ENCODE assay signal across 8 cellular contexts in genomic region chr22:24133187-24133965, GRCh38. TPM values are rescaled to one million over a fixed set of nuclear protein-coding genes. Genes with fewer than 3 reads are reported as not detected.
DNase-seq lines count a peak whose midpoint lies in the region; ATAC-seq and TF ChIP-seq lines count a peak whose summit lies in the region.

No MANE protein-coding gene starts in this region.

- no peaks in the 10 kb centered on the region for H3K79me2 ChIP-seq in GM23248 (ENCODE audit: insufficient read depth)

- no peak overlapping the region for H3K4me2 ChIP-seq in GM23248 (ENCODE audit: unreplicated experiment)

- TF ChIP-seq POLR2A in spleen (IDR thresholded peaks at IDR 0.05) = no peak

- peaks cover 38% of the 10 kb centered on the region for H3K36me3 Mint-ChIP-seq in activated CD4-positive, alpha-beta T cell treated with anti-CD3 and anti-CD28 coated beads for 36 hours (ENCODE audit: low read depth)
- peaks cover 46% of the 10 kb centered on the region for H3K36me3 Mint-ChIP-seq in activated T-helper 2 cell treated with anti-CD3 and anti-CD28 coated beads, Interferon-gamma antibody, Interleukin-2, Interleukin-4, amounts not matched to agents 10 μg/mL and 5 μg/mL and 100 μg/mL, durations not matched to agents 14 hours and 24 hours and 36 hours (ENCODE audit: low read depth)

- H3K9me3 ChIP-seq in GM23248 (ENCODE audit: low read depth) = no peaks in the 10 kb centered on the region
- no peaks in the 10 kb centered on the region for H3K9me3 ChIP-seq in spleen

- TF ChIP-seq CTCF in fibroblast of villous mesenchyme (IDR thresholded peaks at IDR 0.05; ENCODE audit: insufficient read depth, low read depth, low read length) (peak; percentile 57), spleen (IDR thresholded peaks at IDR 0.05 in 8 of 11, conservative IDR thresholded peaks at IDR 0.05 in 3 of 11) (peak in 9 of 11 experiments; percentile 15 to 51 (median 32))

- peak overlapping the region; percentile 5 for H3K27ac Mint-ChIP-seq in activated CD4-positive, alpha-beta T cell treated with anti-CD3 and anti-CD28 coated beads for 36 hours
- no peak overlapping the region for H3K27ac Mint-ChIP-seq in activated T-helper 2 cell treated with anti-CD3 and anti-CD28 coated beads, Interferon-gamma antibody, Interleukin-2, Interleukin-4, amounts not matched to agents 10 μg/mL and 5 μg/mL and 100 μg/mL, durations not matched to agents 14 hours and 24 hours and 36 hours

- H2AFZ ChIP-seq in GM23248 = no peak overlapping the region

- POLR2A ChIA-PET in activated CD4-positive, alpha-beta T cell treated with anti-CD3 and anti-CD28 coated beads for 36 hours (lab: Charles Lee) = interaction anchor here (1.2 kb wide), 1 partner anchor 27 kb away, joined by 3 read pairs; no protein-coding TSS in a partner anchor

- in situ Hi-C loops in GM23248 (cut with MboI) = no loop called here

- 95 to 97% methylated on average over 11 of the region's 11 CpGs for WGBS in GM23248 (ENCODE audit: low coverage in 1 of 2, low lambda C conversion rate in 2 of 2, missing lambda C conversion rate in 2 of 2), 2 experiments
- WGBS in spleen, 5 donors = 91 to 98% (median 93%) methylated on average over 9 to 11 of the region's 11 CpGs

- intact Hi-C loops in activated CD4-positive, alpha-beta T cell treated with anti-CD3 and anti-CD28 coated beads for 36 hours (cut with DNase I, micrococcal nuclease) = no loop called here
- intact Hi-C loops in spleen (cut with DNase I; ENCODE audit: low total_unique reads) = no loop called here
- intact Hi-C loops in activated T-helper 2 cell treated with anti-CD3 and anti-CD28 coated beads, Interferon-gamma antibody, Interleukin-2, Interleukin-4, amounts not matched to agents 10 μg/mL and 5 μg/mL and 100 μg/mL, durations not matched to agents 14 hours and 24 hours and 36 hours (cut with micrococcal nuclease) = no loop called here

- H3K4me3 Mint-ChIP-seq in activated CD4-positive, alpha-beta T cell treated with anti-CD3 and anti-CD28 coated beads for 36 hours = no peak overlapping the region
- H3K4me3 Mint-ChIP-seq in activated T-helper 2 cell treated with anti-CD3 and anti-CD28 coated beads, Interferon-gamma antibody, Interleukin-2, Interleukin-4, amounts not matched to agents 10 μg/mL and 5 μg/mL and 100 μg/mL, durations not matched to agents 14 hours and 24 hours and 36 hours (ENCODE audit: low read depth) = no peak overlapping the region

- H3K27me3 ChIP-seq in GM23248 (replicated peaks; ENCODE audit: insufficient read depth) (no peaks in the 10 kb centered on the region), spleen (replicated peaks in 1 of 7) (no peaks in the 10 kb centered on the region)

- peaks cover 28% of the 10 kb centered on the region for H3K4me1 Mint-ChIP-seq in activated CD4-positive, alpha-beta T cell treated with anti-CD3 and anti-CD28 coated beads for 36 hours
- peaks cover 14% of the 10 kb centered on the region for H3K4me1 Mint-ChIP-seq in activated T-helper 2 cell treated with anti-CD3 and anti-CD28 coated beads, Interferon-gamma antibody, Interleukin-2, Interleukin-4, amounts not matched to agents 10 μg/mL and 5 μg/mL and 100 μg/mL, durations not matched to agents 14 hours and 24 hours and 36 hours (ENCODE audit: low read depth)

- no peaks in the 10 kb centered on the region for H3K9me3 Mint-ChIP-seq in activated CD4-positive, alpha-beta T cell treated with anti-CD3 and anti-CD28 coated beads for 36 hours (ENCODE audit: low read depth)
- no peaks in the 10 kb centered on the region for H3K9me3 Mint-ChIP-seq in activated T-helper 2 cell treated with anti-CD3 and anti-CD28 coated beads, Interferon-gamma antibody, Interleukin-2, Interleukin-4, amounts not matched to agents 10 μg/mL and 5 μg/mL and 100 μg/mL, durations not matched to agents 14 hours and 24 hours and 36 hours

- H3K9me2 ChIP-seq in GM23248 (ENCODE audit: insufficient read depth) = no peaks in the 10 kb centered on the region

- no peaks in the 10 kb centered on the region for H4K20me1 ChIP-seq in GM23248 (ENCODE audit: insufficient read depth)

- H3K4me3 ChIP-seq in GM23248 (no peak overlapping the region), fibroblast of villous mesenchyme (ENCODE audit: low read depth, low read length) (no peak overlapping the region), spleen (no peak overlapping the region)

- H3K4me1 ChIP-seq in GM23248 (ENCODE audit: insufficient read depth) = 0 out of 2 replicates have a peak, but pooled peaks cover 7% of the 10 kb centered on the region
- peaks cover 0 to 59% (median 12%) of the 10 kb centered on the region in 6 donors for H3K4me1 ChIP-seq in spleen

- CTCF ChIA-PET in activated CD4-positive, alpha-beta T cell treated with anti-CD3 and anti-CD28 coated beads for 36 hours (lab: Charles Lee) = interaction anchor here (0.6 to 2.0 kb wide), 4 partner anchors 13 to 41 kb away, joined by 3 to 9 read pairs (median 4); no protein-coding TSS in a partner anchor

- no peaks in the 10 kb centered on the region for H3K27me3 Mint-ChIP-seq in activated CD4-positive, alpha-beta T cell treated with anti-CD3 and anti-CD28 coated beads for 36 hours
- no peaks in the 10 kb centered on the region for H3K27me3 Mint-ChIP-seq in activated T-helper 2 cell treated with anti-CD3 and anti-CD28 coated beads, Interferon-gamma antibody, Interleukin-2, Interleukin-4, amounts not matched to agents 10 μg/mL and 5 μg/mL and 100 μg/mL, durations not matched to agents 14 hours and 24 hours and 36 hours (ENCODE audit: low read depth)

- H3K36me3 ChIP-seq in GM23248 (ENCODE audit: low read depth) (no peaks in the 10 kb centered on the region), spleen (peaks cover 0 to 94% (median 11%) of the 10 kb centered on the region in 6 donors)

- DNase-seq in GM23248 (peak; percentile 9), fibroblast of villous mesenchyme (ENCODE audit: low read depth) (peak; percentile 44), spleen (no peak)
- DNase-seq in activated CD4-positive, alpha-beta T cell treated with anti-CD3 and anti-CD28 coated beads for 36 hours = peak; percentile 43
- DNase-seq in activated T-helper 2 cell treated with anti-CD3 and anti-CD28 coated beads, Interferon-gamma antibody, Interleukin-2, Interleukin-4, amounts not matched to agents 10 μg/mL and 5 μg/mL and 100 μg/mL, durations not matched to agents 14 hours and 24 hours and 36 hours (ENCODE audit: low spot score) = no peak

- ATAC-seq in activated CD4-positive, alpha-beta T cell treated with anti-CD3 and anti-CD28 coated beads for 36 hours = peak; percentile 47
- ATAC-seq in HG03045 (IDR thresholded peaks at IDR 0.05; ENCODE audit: unreplicated experiment) (no peak), HG02852 (IDR thresholded peaks at IDR 0.05; ENCODE audit: unreplicated experiment) (no peak), GM21526 (IDR thresholded peaks at IDR 0.05; ENCODE audit: low FRiP score, unreplicated experiment) (no peak)

- no peak overlapping the region for H3K27ac ChIP-seq in GM23248
- H3K27ac ChIP-seq in spleen = peak overlapping the region in 1 of 8 donors; percentile 2

- H3F3A ChIP-seq in GM23248 (ENCODE audit: insufficient read depth) = 0 out of 2 replicates have a peak, but pooled peaks cover 9% of the 10 kb centered on the region

- H3K9ac ChIP-seq in GM23248 = no peak overlapping the region

RNA-seq across cellular contexts. Expression of gene SUSD2, which starts 47.9 kb away (rescaled TPM):
- total RNA-seq in GM23248 (2014; rRNA removed; shearing (Covaris generic)) = under 0.01 TPM in 1 of 2 replicates, not detected in the other
- polyA plus RNA-seq in GM23248 (2016; fragmentation: Nextera tagmentation; extraction: Ambion mirVana) (0.24 and 0.28 TPM in 2 replicates), spleen (1 to 10 TPM; 2.2 to 4.0 (median 3.6) TPM)
- total RNA-seq in activated CD4-positive, alpha-beta T cell treated with anti-CD3 and anti-CD28 coated beads for 36 hours = under 1 TPM; 0.65 to 0.80 TPM
- total RNA-seq in fibroblast of villous mesenchyme (0.64 and 1.3 TPM in 2 replicates), spleen (1 to 10 TPM; 1.4 to 9.0 (median 3.2) TPM)
- total RNA-seq in activated T-helper 2 cell treated with anti-CD3 and anti-CD28 coated beads, Interferon-gamma antibody, Interleukin-2, Interleukin-4, amounts not matched to agents 10 μg/mL and 5 μg/mL and 100 μg/mL, durations not matched to agents 14 hours and 24 hours and 36 hours = 0.32 and 0.64 TPM in 2 replicates

Comparison
In these comparisons a context has a peak if more than half of its experiments do, and no peak if none do; other contexts are left out.
1. DNase-seq: peak in GM23248 (single experiment), activated CD4-positive, alpha-beta T cell treated with anti-CD3 and anti-CD28 coated beads for 36 hours (single experiment) and fibroblast of villous mesenchyme (single experiment); none in spleen (single experiment) and activated T-helper 2 cell treated with anti-CD3 and anti-CD28 coated beads, Interferon-gamma antibody, Interleukin-2, Interleukin-4, amounts not matched to agents 10 μg/mL and 5 μg/mL and 100 μg/mL, durations not matched to agents 14 hours and 24 hours and 36 hours (single experiment).